8 cellular contexts compared by ENCODE assay signal in genomic region chr3:10192953-10193691, GRCh38. TPM values are rescaled to one million over a fixed set of nuclear protein-coding genes. Genes with fewer than 3 reads are reported as not detected.
A peak's percentile ranks its signal among the peaks of the same experiment; 100 is the strongest.
DNase-seq lines count a peak whose midpoint lies in the region; ATAC-seq and TF ChIP-seq lines count a peak whose summit lies in the region.

No MANE protein-coding gene starts in this region.

- DNase-seq in AG08395 (ENCODE audit: low spot score) (peak; percentile 85), germinal center (ENCODE audit: low spot score) (peak; percentile 73), posterior vena cava (ENCODE audit: low spot score) (no peak)
- peak; percentile 43 for DNase-seq in activated effector memory CD4-positive, alpha-beta T cell treated with Interleukin-2 at 50 U/mL for 16 hours

- H3K79me2 ChIP-seq in OCI-LY1 (ENCODE audit: insufficient read depth, low read length) = no peaks in the 10 kb centered on the region

- H4K20me1 ChIP-seq in OCI-LY1 (ENCODE audit: insufficient read depth, low read length) = no peaks in the 10 kb centered on the region

- peak overlapping the region; percentile 75 for H3K9ac ChIP-seq in OCI-LY1 (ENCODE audit: low read length)
- peak overlapping the region; percentile 57 to 74 (median 64) for H3K9ac ChIP-seq in skeletal muscle tissue (ENCODE audit: low read depth in 1 of 3, low read length in 3 of 3)

- peak overlapping the region; percentile 38 for H3K4me3 ChIP-seq in OCI-LY1 (ENCODE audit: low read depth, low read length, poor library complexity, severe bottlenecking)
- H3K4me3 ChIP-seq in skeletal muscle tissue (ENCODE audit: low read length in 3 of 3) = no peak overlapping the region

- H3F3A ChIP-seq in OCI-LY1 (ENCODE audit: insufficient read depth, low read length) = 0 out of 2 replicates have a peak, but pooled peaks cover 2% of the 10 kb centered on the region

- ATAC-seq in GM19395 (IDR thresholded peaks at IDR 0.05; ENCODE audit: unreplicated experiment) (peak; percentile 35), HG03039 (IDR thresholded peaks at IDR 0.05; ENCODE audit: unreplicated experiment) (no peak)

- intact Hi-C loops in posterior vena cava (cut with DNase I) = no loop called here

- H3K27ac ChIP-seq in OCI-LY1 (ENCODE audit: low read depth, low read length, poor library complexity, severe bottlenecking) = peak overlapping the region; percentile 98
- H3K27ac ChIP-seq in skeletal muscle tissue (ENCODE audit: low read depth, low read length) = peak overlapping the region; percentile 97

- TF ChIP-seq CTCF in OCI-LY1 (IDR thresholded peaks at IDR 0.05; ENCODE audit: low read length) = peak; percentile 31; the same call in 1 of the 2 replicates

- H2AFZ ChIP-seq in OCI-LY1 (ENCODE audit: low read length) = no peak overlapping the region

- H3K9me3 ChIP-seq in OCI-LY1 (ENCODE audit: low read length) (no peaks in the 10 kb centered on the region), skeletal muscle tissue (ENCODE audit: control insufficient read depth in 3 of 3, low read length in 3 of 3) (no peaks in the 10 kb centered on the region)

- no peaks in the 10 kb centered on the region for H3K9me2 ChIP-seq in OCI-LY1 (ENCODE audit: low read depth, low read length)

- peak overlapping the region; percentile 59 for H3K4me2 ChIP-seq in OCI-LY1 (ENCODE audit: low read length)

- H3K36me3 ChIP-seq in OCI-LY1 (ENCODE audit: insufficient read depth, low read length) (peaks cover 8% of the 10 kb centered on the region; the same call in 1 of the 2 replicates), skeletal muscle tissue (ENCODE audit: control insufficient read depth in 3 of 3, insufficient read depth in 3 of 3, low read length in 3 of 3) (no peaks in the 10 kb centered on the region)

- H3K27me3 ChIP-seq in OCI-LY1 (ENCODE audit: insufficient read depth, low read length) = no peaks in the 10 kb centered on the region
- no peaks in the 10 kb centered on the region for H3K27me3 ChIP-seq in skeletal muscle tissue (ENCODE audit: control insufficient read depth in 3 of 3, insufficient read depth in 3 of 3, low read length in 3 of 3)

- H3K4me1 ChIP-seq in OCI-LY1 (ENCODE audit: insufficient read depth, low read length, severe bottlenecking) = peaks cover 94% of the 10 kb centered on the region
- peaks cover 65 to 82% (median 72%) of the 10 kb centered on the region in 3 donors for H3K4me1 ChIP-seq in skeletal muscle tissue (ENCODE audit: control insufficient read depth in 3 of 3, insufficient read depth in 3 of 3, low read length in 3 of 3)

RNA-seq across cellular contexts. Expression of gene IRAK2, which starts 28.4 kb away (rescaled TPM):
- total RNA-seq in skeletal muscle tissue (1.6 TPM), posterior vena cava (1 to 10 TPM; 2.3 to 4.2 TPM)

RNA-seq across cellular contexts. Expression of gene VHL, which starts 51.5 kb away (rescaled TPM):
- total RNA-seq in skeletal muscle tissue (35.0 TPM), posterior vena cava (10 to 100 TPM; 21.7 to 24.7 TPM)

RNA-seq across cellular contexts. Expression of gene TATDN2, which starts 55.1 kb away (rescaled TPM):
- 13.6 TPM for total RNA-seq in skeletal muscle tissue
- 10 to 100 TPM; 22.2 to 25.3 TPM for total RNA-seq in posterior vena cava
